Comparison of ENCODE assay signal across 8 cellular contexts in genomic region chr5:143008809-143009521, GRCh38.
DNase-seq lines count a peak whose midpoint lies in the region; ATAC-seq and TF ChIP-seq lines count a peak whose summit lies in the region.

No MANE protein-coding gene starts in this region.

- no peak overlapping the region for H3K9ac ChIP-seq in OCI-LY3 (ENCODE audit: low read length)

- DNase-seq in NCI-H2107 treated with DMSO at 0.1 percent for 48 hours (lab: John Stamatoyannopoulos, UW; ENCODE audit: unreplicated experiment), result peak; percentile 22
- no peak for DNase-seq in NCI-H2107 (lab: John Stamatoyannopoulos, UW)
- peak; percentile 63 for DNase-seq in activated effector memory CD4-positive, alpha-beta T cell treated with Interleukin-2 at 50 U/mL for 16 hours
- peak; percentile 94 for DNase-seq in iris pigment epithelial cell (ENCODE audit: low read depth)
- DNase-seq in stimulated activated CD8-positive, alpha-beta memory T cell treated with anti-CD3 and anti-CD28 coated beads, Interleukin-15, amount 100 ng/mL, for 4 hours (ENCODE audit: low read depth in 2 of 2), result peak; percentile 54 to 79
- DNase-seq in cerebellar cortex (ENCODE audit: low spot score), result no peak

- no peaks in the 10 kb centered on the region for H3K79me2 ChIP-seq in OCI-LY3 (ENCODE audit: low read length)

- no peaks in the 10 kb centered on the region for H4K20me1 ChIP-seq in OCI-LY3 (ENCODE audit: insufficient read depth, low read length)

- H3K4me1 ChIP-seq in OCI-LY3 (ENCODE audit: low read length), result peaks cover 26% of the 10 kb centered on the region

- H3K27ac ChIP-seq in OCI-LY3 (ENCODE audit: low read length), result no peak overlapping the region

- H3K4me3 ChIP-seq in OCI-LY3 (ENCODE audit: low read length), result peak overlapping the region; percentile 46

- ATAC-seq in HG02885 (IDR thresholded peaks at IDR 0.05; ENCODE audit: poor library complexity, unreplicated experiment), result peak; percentile 66

- peak; percentile 8; the same call in 1 of the 2 replicates for TF ChIP-seq CTCF in OCI-LY3 (IDR thresholded peaks at IDR 0.05; ENCODE audit: low read depth, low read length)

- H3K9me3 ChIP-seq in OCI-LY3 (ENCODE audit: insufficient read depth, low read length), result no peaks in the 10 kb centered on the region

- H2AFZ ChIP-seq in OCI-LY3 (ENCODE audit: low read depth, low read length), result no peak overlapping the region

- H3K4me2 ChIP-seq in OCI-LY3 (ENCODE audit: low read length), result peak overlapping the region; percentile 76

- H3K27me3 ChIP-seq in OCI-LY3 (ENCODE audit: low read depth, low read length), result no peaks in the 10 kb centered on the region

- no peaks in the 10 kb centered on the region for H3K36me3 ChIP-seq in OCI-LY3 (replicated peaks; ENCODE audit: low read depth, low read length)

Comparison
In these comparisons a context has a peak if more than half of its experiments do, and no peak if none do; other contexts are left out.
1. DNase-seq: peak in NCI-H2107 treated with DMSO at 0.1 percent for 48 hours (single experiment), activated effector memory CD4-positive, alpha-beta T cell treated with Interleukin-2 at 50 U/mL for 16 hours (single experiment), iris pigment epithelial cell (single experiment) and stimulated activated CD8-positive, alpha-beta memory T cell treated with anti-CD3 and anti-CD28 coated beads, Interleukin-15, amount 100 ng/mL, for 4 hours (2 of 2); none in NCI-H2107 (single experiment) and cerebellar cortex (single experiment).